In genomic region chr18:63676526-63676925, GRCh38 we compare ENCODE assay signal across 8 cellular contexts. TPM values are rescaled to one million over a fixed set of nuclear protein-coding genes. Genes with fewer than 3 reads are reported as not detected.
DNase-seq lines count a peak whose midpoint lies in the region; ATAC-seq, FAIRE-seq and TF ChIP-seq lines count a peak whose summit lies in the region.

No MANE protein-coding gene starts in this region.

- H3K79me2 ChIP-seq in astrocyte (ENCODE audit: insufficient read depth, low read length), result no peaks in the 10 kb centered on the region

- H3K9me3 ChIP-seq in astrocyte (ENCODE audit: insufficient read depth, low read depth, low read length) (no peaks in the 10 kb centered on the region), right cardiac atrium (ENCODE audit: control insufficient read depth, low read length) (no peaks in the 10 kb centered on the region)

- no peak overlapping the region for H2AFZ ChIP-seq in astrocyte (ENCODE audit: low read depth, low read length)

- H3K9me3 Mint-ChIP-seq in astrocyte (ENCODE audit: unreplicated experiment), result no peaks in the 10 kb centered on the region

- no peaks in the 10 kb centered on the region for H3K4me1 ChIP-seq in astrocyte (ENCODE audit: insufficient read depth, low read length)
- no peaks in the 10 kb centered on the region for H3K4me1 ChIP-seq in right cardiac atrium (ENCODE audit: control insufficient read depth, insufficient read depth, low read length)

- H3K27ac Mint-ChIP-seq in astrocyte (ENCODE audit: unreplicated experiment), result no peak overlapping the region

- 24% methylated on average over 4 of the region's 4 CpGs for WGBS in right cardiac atrium

- H3K27ac ChIP-seq in C4-2B (no peak overlapping the region), astrocyte (ENCODE audit: low read depth, low read length) (no peak overlapping the region), right cardiac atrium (ENCODE audit: low read length) (no peak overlapping the region)

- H3K4me1 Mint-ChIP-seq in astrocyte (ENCODE audit: low read depth, unreplicated experiment), result peaks cover 10% of the 10 kb centered on the region

- ATAC-seq in GM19372 (IDR thresholded peaks at IDR 0.05; ENCODE audit: low read depth, unreplicated experiment) (peak; percentile 93), right cardiac atrium (no peak), HG02973 (IDR thresholded peaks at IDR 0.05; ENCODE audit: unreplicated experiment) (no peak)

- H3K27me3 ChIP-seq in astrocyte (ENCODE audit: insufficient read depth, low read length) (no peaks in the 10 kb centered on the region), right cardiac atrium (ENCODE audit: control insufficient read depth, insufficient read depth) (no peaks in the 10 kb centered on the region)

- TF ChIP-seq CTCF in C4-2B (conservative IDR thresholded peaks at IDR 0.05) (peak; percentile 60), astrocyte (IDR thresholded peaks at IDR 0.05; ENCODE audit: insufficient read depth, low read depth, low read length) (peak; percentile 14)

- H4K20me1 ChIP-seq in astrocyte (ENCODE audit: insufficient read depth, low read length), result no peaks in the 10 kb centered on the region

- H3K4me2 ChIP-seq in astrocyte (ENCODE audit: low read length), result no peak overlapping the region

- intact Hi-C loops in right cardiac atrium (cut with DNase I), result loop anchor here in 1 of 4 donors (10.0 kb wide), 1 partner anchor 62 kb away; no protein-coding TSS in a partner anchor

- H3K4me3 Mint-ChIP-seq in astrocyte (ENCODE audit: unreplicated experiment), result no peak overlapping the region

- H3K36me3 ChIP-seq in astrocyte (ENCODE audit: insufficient read depth, low read length), result no peaks in the 10 kb centered on the region

- H3K27me3 Mint-ChIP-seq in astrocyte (ENCODE audit: low read depth, unreplicated experiment), result no peaks in the 10 kb centered on the region

- H3K36me3 Mint-ChIP-seq in astrocyte (ENCODE audit: low read depth, unreplicated experiment), result no peaks in the 10 kb centered on the region

- peak; percentile 1 for DNase-seq in Jurkat, Clone E6-1 (ENCODE audit: low read depth, low spot score)
- no peak for DNase-seq in astrocyte (ENCODE audit: low read depth)
- DNase-seq in stimulated activated CD4-positive, alpha-beta T cell treated with anti-CD3 and anti-CD28 coated beads, Interleukin-2, amount 100 ng/mL, for 48 hours, result no peak
- DNase-seq in right cardiac atrium, result no peak
- DNase-seq in effector CD4-positive, alpha-beta T cell, result no peak

- H3K4me3 ChIP-seq in Jurkat, Clone E6-1 (ENCODE audit: low read length), result no peak overlapping the region
- H3K4me3 ChIP-seq in astrocyte (ENCODE audit: insufficient read depth, low read depth, low read length) (no peak overlapping the region), right cardiac atrium (ENCODE audit: low read length) (no peak overlapping the region)

- H3K9ac ChIP-seq in astrocyte (ENCODE audit: low read length), result no peak overlapping the region

- FAIRE-seq in astrocyte (lab: Jason Lieb, UNC), result no peak

RNA-seq across cellular contexts. Expression of gene SERPINB3, which starts 14.8 kb away (rescaled TPM):
- polyA plus RNA-seq in Jurkat, Clone E6-1 (2012; ENCODE audit: insufficient read depth, insufficient read length), result not detected
- total RNA-seq in astrocyte, result not detected in 2 replicates
- not detected for total RNA-seq in right cardiac atrium
- polyA plus RNA-seq in right cardiac atrium, result not detected

RNA-seq across cellular contexts. Expression of gene SERPINB11, which starts 26.2 kb away (rescaled TPM):
- not detected for polyA plus RNA-seq in Jurkat, Clone E6-1 (2012; ENCODE audit: insufficient read depth, insufficient read length)
- total RNA-seq in astrocyte, result not detected in 2 replicates
- not detected for total RNA-seq in right cardiac atrium
- polyA plus RNA-seq in right cardiac atrium, result not detected

RNA-seq across cellular contexts. Expression of gene SERPINB4, which starts 32.5 kb away (rescaled TPM):
- polyA plus RNA-seq in Jurkat, Clone E6-1 (2012; ENCODE audit: insufficient read depth, insufficient read length), result not detected
- total RNA-seq in astrocyte, result not detected in 2 replicates
- total RNA-seq in right cardiac atrium, result not detected
- polyA plus RNA-seq in right cardiac atrium, result not detected
